17 cellular contexts compared by ENCODE assay signal in the genomic region with DNA sequence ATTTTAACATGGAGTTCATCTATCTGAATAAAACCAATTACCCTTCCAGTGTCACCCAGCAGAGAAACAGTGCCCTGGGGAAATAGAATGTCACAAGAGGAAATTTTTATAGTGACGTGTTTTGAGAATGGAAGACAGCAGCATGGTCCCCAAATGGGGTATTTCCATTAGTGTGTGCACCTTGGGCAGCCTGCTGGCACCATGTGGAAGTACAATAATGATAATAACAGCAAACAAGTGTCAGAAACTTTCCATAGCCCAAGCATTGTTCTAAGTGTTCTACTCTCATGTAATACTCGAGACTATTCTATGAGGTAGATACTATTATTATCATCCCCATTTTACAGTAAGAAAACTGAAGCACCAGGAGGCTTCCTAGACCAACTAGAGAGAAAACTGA. TPM values are rescaled to one million over a fixed set of nuclear protein-coding genes. Genes with fewer than 3 reads are reported as not detected.
DNase-seq lines count a peak whose midpoint lies in the region; ATAC-seq and TF ChIP-seq lines count a peak whose summit lies in the region.
"Had no signal": no experiment of that assay in that cellular context is flagged by ENCODE, and none has a peak within 500 bp of the region (broad histone marks: within the 10 kb centered on the region; RNA-seq: fewer than 3 reads in every experiment).

No MANE protein-coding gene starts in this region.

- no peak overlapping the region for H2BK20ac ChIP-seq in IMR-90 (ENCODE audit: low read depth, low read length)

- no peak overlapping the region for H4K91ac ChIP-seq in IMR-90 (ENCODE audit: insufficient read depth, low read depth, low read length)

- H2AK9ac ChIP-seq in IMR-90 (replicated peaks; ENCODE audit: low read depth, low read length, poor library complexity), result no peak overlapping the region

- no peak for TF ChIP-seq POLR2A in IMR-90 (IDR thresholded peaks at IDR 0.05; ENCODE audit: low read depth, low read length)

- H4K20me1 ChIP-seq in IMR-90 (ENCODE audit: insufficient read depth, low read length), result no peaks in the 10 kb centered on the region
- no peaks in the 10 kb centered on the region for H4K20me1 ChIP-seq in osteoblast (ENCODE audit: insufficient read depth, low read length)

- H2BK5ac ChIP-seq in IMR-90 (ENCODE audit: low read depth, low read length, poor library complexity, severe bottlenecking), result no peak overlapping the region

- H2AFZ ChIP-seq in IMR-90 (replicated peaks; ENCODE audit: low read length, poor library complexity) (no peak overlapping the region), osteoblast (ENCODE audit: low read length) (no peak overlapping the region)
- H2AFZ ChIP-seq: PC-9 had no signal

- no peak overlapping the region for H3K56ac ChIP-seq in IMR-90 (ENCODE audit: extremely low read depth, insufficient read depth, low read length)

- dilution Hi-C loops in IMR-90 (cut with HindIII; ENCODE audit: low sequenced_read_pairs, unreplicated experiment), result no loop called here

- no peak overlapping the region for H4K5ac ChIP-seq in IMR-90 (ENCODE audit: low read depth, low read length)

- no peak overlapping the region for H3K4ac ChIP-seq in IMR-90 (ENCODE audit: low read depth, low read length)

- H3K18ac ChIP-seq in IMR-90 (ENCODE audit: low read depth, low read length), result no peak overlapping the region

- in situ Hi-C loops in IMR-90 (cut with MboI; ENCODE audit: low sequenced_read_pairs), result no loop called here

- DNase-seq in GM06990 (ENCODE audit: extremely low read depth, insufficient read length) (no peak), IMR-90 (no peak), dorsolateral prefrontal cortex (no peak), osteoblast (ENCODE audit: insufficient read length, low spot score, missing footprints) (no peak), psoas muscle (no peak), NOMO-1 treated with DMSO at 0.1 percent for 48 hours (lab: John Stamatoyannopoulos, UW; ENCODE audit: unreplicated experiment) (no peak)
- DNase-seq: activated CD4-positive, alpha-beta T cell treated with anti-CD3 and anti-CD28 coated beads for 1 hour; activated CD8-positive, alpha-beta memory T cell treated with anti-CD3 and anti-CD28 coated beads, Interleukin-2, amount 50 U/mL, for 48 hours; cerebellar nuclear complex; NCI-H1417; PC-9; retina; stimulated activated CD4-positive, alpha-beta T cell treated with anti-CD3 and anti-CD28 coated beads, Interleukin-2, amount 100 ng/mL, for 24 hours; stimulated activated CD8-positive, alpha-beta memory T cell treated with anti-CD3 and anti-CD28 coated beads, Interleukin-4, amount 100 ng/mL, for 48 hours; transverse colon had no signal

- H3K27me3 ChIP-seq in GM06990 (replicated peaks; ENCODE audit: control insufficient read depth, insufficient read depth, low read length) (no peaks in the 10 kb centered on the region; the same call in 1 of the 2 replicates), IMR-90 (ENCODE audit: control insufficient read depth, insufficient read depth, low read length) (no peaks in the 10 kb centered on the region), dorsolateral prefrontal cortex (peaks cover 0 to 29% (median 0%) of the 10 kb centered on the region in 45 donors), osteoblast (ENCODE audit: insufficient read depth, low read length) (no peaks in the 10 kb centered on the region), psoas muscle (ENCODE audit: insufficient read depth in 3 of 3, low read length in 2 of 3) (peaks cover 0 to 23% (median 4%) of the 10 kb centered on the region in 3 donors)

- peaks cover 49% of the 10 kb centered on the region for H3K79me2 ChIP-seq in osteoblast (ENCODE audit: insufficient read depth, low read length)

- BruUV-seq in IMR-90 (replicated peaks; lab: Mats Ljungman, UMichigan), result no TSS peak

- no peak overlapping the region for H3K9ac ChIP-seq in IMR-90 (ENCODE audit: low read depth, low read length)

- no peak overlapping the region for H2AK5ac ChIP-seq in IMR-90 (ENCODE audit: low read depth, low read length)

- no peak overlapping the region for H3K27ac ChIP-seq in IMR-90 (ENCODE audit: insufficient read depth, low read length)
- H3K27ac ChIP-seq in dorsolateral prefrontal cortex, result peak overlapping the region in 58 of 59 donors; percentile 79 to 100 (median 96)
- no peak overlapping the region for H3K27ac ChIP-seq in osteoblast (ENCODE audit: low read depth, low read length)
- no peak overlapping the region for H3K27ac ChIP-seq in psoas muscle
- H3K27ac ChIP-seq: PC-9, transverse colon had no signal

- TF ChIP-seq CTCF in GM06990 (IDR thresholded peaks at IDR 0.05; ENCODE audit: insufficient read depth, low read length, poor library complexity, severe bottlenecking) (peak; percentile 22), IMR-90 (conservative IDR thresholded peaks at IDR 0.05; ENCODE audit: low read depth, low read length) (peak; percentile 21; the same call in 1 of the 2 replicates), dorsolateral prefrontal cortex (IDR thresholded peaks at IDR 0.05 in 54 of 56, conservative IDR thresholded peaks at IDR 0.05 in 2 of 56; ENCODE audit: low read depth in 1 of 56, partially characterized antibody in 56 of 56) (peak in 12 of 56 donors; percentile 8 to 34 (median 18)), osteoblast (IDR thresholded peaks at IDR 0.05; ENCODE audit: extremely low read depth, low read depth, low read length) (peak; percentile 23), psoas muscle (IDR thresholded peaks at IDR 0.05) (no peak)

- H2BK15ac ChIP-seq in IMR-90 (ENCODE audit: low read depth, low read length), result no peak overlapping the region

- POLR2A ChIA-PET in IMR-90 (lab: Charles Lee; ENCODE audit: unreplicated experiment), result no interaction called here

- intact Hi-C loops in IMR-90 (cut with micrococcal nuclease), result loop anchor here (5.0 kb wide), 1 partner anchor 40 kb away; no protein-coding TSS in a partner anchor
- intact Hi-C loops in dorsolateral prefrontal cortex (cut with DNase I), result loop anchor here (10.0 kb wide), 4 partner anchors 92 to 188 kb away; no protein-coding TSS in a partner anchor
- intact Hi-C loops in psoas muscle (cut with DNase I), result no loop called here

- no peak overlapping the region for H4K8ac ChIP-seq in IMR-90 (ENCODE audit: low read depth in 2 of 2, low read length in 2 of 2)

- WGBS in IMR-90 (ENCODE audit: extremely low coverage in 2 of 2, insufficient read length in 1 of 2), 2 experiments, result no CpG with 5 or more reads among the region's 2 CpGs
- 58 to 73% (median 61%) methylated on average over 2 of the region's 2 CpGs for WGBS in psoas muscle, 3 donors

- H3K36me3 ChIP-seq in GM06990 (ENCODE audit: control insufficient read depth, insufficient read depth, low read length) (no peaks in the 10 kb centered on the region), IMR-90 (ENCODE audit: control insufficient read depth, insufficient read depth, low read length) (no peaks in the 10 kb centered on the region; the same call in 1 of the 2 replicates), osteoblast (ENCODE audit: insufficient read depth, low read length) (peaks cover 3% of the 10 kb centered on the region), psoas muscle (ENCODE audit: insufficient read depth in 1 of 2, low read depth in 1 of 2) (no peaks in the 10 kb centered on the region)
- H3K36me3 ChIP-seq: transverse colon had no signal

- H3K14ac ChIP-seq in IMR-90 (replicated peaks; ENCODE audit: low read depth, low read length), result no peak overlapping the region

- CTCF ChIA-PET in IMR-90 (lab: Yijun Ruan, JAX), result no interaction called here

- no peak overlapping the region for H3K23ac ChIP-seq in IMR-90 (ENCODE audit: low read depth, low read length)

- H3K9me3 ChIP-seq in IMR-90 (ENCODE audit: control insufficient read depth, insufficient read depth, low read length) (no peaks in the 10 kb centered on the region), osteoblast (ENCODE audit: low read depth, low read length) (no peaks in the 10 kb centered on the region), psoas muscle (no peaks in the 10 kb centered on the region)
- H3K9me3 ChIP-seq: transverse colon had no signal

- H3K4me1 ChIP-seq in IMR-90 (ENCODE audit: control insufficient read depth, insufficient read depth, low read length), result peaks cover 7% of the 10 kb centered on the region; the same call in 1 of the 2 replicates
- peaks cover 29% of the 10 kb centered on the region for H3K4me1 ChIP-seq in osteoblast (ENCODE audit: insufficient read depth, low read length)
- H3K4me1 ChIP-seq in psoas muscle, result no peaks in the 10 kb centered on the region

- H2BK120ac ChIP-seq in IMR-90 (ENCODE audit: low read depth, low read length), result no peak overlapping the region

- H3K4me2 ChIP-seq in IMR-90 (ENCODE audit: low read depth, low read length) (no peak overlapping the region; the same call in 1 of the 2 replicates), osteoblast (ENCODE audit: insufficient read depth, low read length) (peak overlapping the region; percentile 93)
- H3K4me2 ChIP-seq: PC-9 had no signal

- H3K79me1 ChIP-seq in IMR-90 (ENCODE audit: low read depth in 1 of 2, low read length in 2 of 2), result peaks cover 10 to 23% of the 10 kb centered on the region in 2 experiments; a peak in 3 of 4 replicates

- no peak for TF ChIP-seq RAD21 in IMR-90 (IDR thresholded peaks at IDR 0.05; ENCODE audit: low read length)

- no peak for ATAC-seq in IMR-90 (ENCODE audit: low read depth)
- no peak for ATAC-seq in psoas muscle
- ATAC-seq in GM21619 (IDR thresholded peaks at IDR 0.05; ENCODE audit: unreplicated experiment), result no peak

- no peak overlapping the region for H3K4me3 ChIP-seq in GM06990 (replicated peaks; ENCODE audit: low read depth, low read length)
- H3K4me3 ChIP-seq in IMR-90 (ENCODE audit: insufficient read depth, low read depth, low read length), result no peak overlapping the region
- peak overlapping the region in 48 of 59 donors; percentile 50 to 84 (median 72) for H3K4me3 ChIP-seq in dorsolateral prefrontal cortex
- H3K4me3 ChIP-seq in osteoblast (ENCODE audit: insufficient read depth, low read length), result no peak overlapping the region
- no peak overlapping the region for H3K4me3 ChIP-seq in psoas muscle
- H3K4me3 ChIP-seq: PC-9, transverse colon had no signal

- no peaks in the 10 kb centered on the region for H3K9me1 ChIP-seq in IMR-90 (ENCODE audit: insufficient read depth, low read length)

TF ChIP-seq in IMR-90, 13 proteins besides CTCF, POLR2A, EP300 and RAD21:
- TF ChIP-seq MXI1 (IDR thresholded peaks at IDR 0.05; ENCODE audit: borderline replicate concordance, low read depth, low read length), result no peak

RNA-seq across cellular contexts. Expression of a gene that starts 2.2 kb away (rescaled TPM):
- total RNA-seq in IMR-90 (2012; rRNA removed) (53.3 and 61.5 TPM in 2 replicates), dorsolateral prefrontal cortex (100 to 1,000 TPM in 28 of 120 experiments, 10 to 100 TPM in 92; 32.4 to 247 (median 78.1) TPM), osteoblast (143 and 149 TPM in 2 replicates), psoas muscle (1 to 10 TPM in 1 of 4 donors, under 1 TPM in 3; 0.64 to 1.9 (median 0.84) TPM)
- polyA plus RNA-seq in IMR-90 (2012; rRNA removed) (10.9 and 14.2 TPM in 2 replicates), psoas muscle (under 1 TPM; 0.20 to 0.42 (median 0.39) TPM)
- 3.6 and 4.6 TPM in 2 replicates for polyA plus RNA-seq in IMR-90 (2012; cell fraction: cytosol; rRNA removed)
- 10.3 and 32.7 TPM in 2 replicates for polyA plus RNA-seq in IMR-90 (2012; cell fraction: nucleus; rRNA removed; ENCODE audit: low replicate concordance)
- total RNA-seq: T-helper 1 cell treated with Interleukin-12 subunit alpha and Interleukin-12 subunit beta and Interleukin-4 antibody, amounts not matched to agents 30 ng/mL and 1 ng/mL, for 36 hours had no signal

Comparison
In these comparisons a context has a peak if more than half of its experiments do, and no peak if none do; other contexts are left out.
1. H3K4me3 ChIP-seq: peak in dorsolateral prefrontal cortex (48 of 59); none in GM06990 (single experiment), IMR-90 (single experiment), osteoblast (single experiment) and psoas muscle (single experiment).
2. H3K27ac ChIP-seq: peak in dorsolateral prefrontal cortex (58 of 59); none in IMR-90 (single experiment), osteoblast (single experiment) and psoas muscle (single experiment).
3. RNA of a gene that starts 2.2 kb away (total RNA-seq): 143 to 149 TPM in osteoblast, 32.4 to 247 TPM in dorsolateral prefrontal cortex and 53.3 to 61.5 TPM in IMR-90; 0.64 to 1.9 TPM in psoas muscle; every median in the first group is over 10 times any median in the second.
4. intact Hi-C loops: an anchor here in IMR-90 (5.0 kb wide) and dorsolateral prefrontal cortex (10.0 kb wide); none called in psoas muscle.